ENCODE assay signal across 1 cellular context in genomic region chr1:45622267-45622890, GRCh38.
TF ChIP-seq lines count a peak whose summit lies in the region.

No MANE protein-coding gene starts in this region.

TF ChIP-seq in K562, 482 proteins besides CTCF, POLR2A, EP300 and RAD21 (continued from another document and continues in another):
- TF ChIP-seq ARID4B (CRISPR knock-in tag; IDR thresholded peaks at IDR 0.05) (no peak), ETS1 (conservative IDR thresholded peaks at IDR 0.05; ENCODE audit: control insufficient read depth, low read depth, low read length) (no peak), PBX2 (CRISPR knock-in tag; IDR thresholded peaks at IDR 0.05; ENCODE audit: low read depth) (no peak), PBX2 (tag; conservative IDR thresholded peaks at IDR 0.05; ENCODE audit: low read depth) (no peak), STAT6 (CRISPR knock-in tag; IDR thresholded peaks at IDR 0.05) (no peak), JUNB (CRISPR knock-in tag; conservative IDR thresholded peaks at IDR 0.05) (no peak), CEBPB (tag; IDR thresholded peaks at IDR 0.05) (no peak), ARID1B (IDR thresholded peaks at IDR 0.05) (no peak), GTF2A2 (tag; IDR thresholded peaks at IDR 0.05) (no peak), ZBTB34 (CRISPR knock-in tag; IDR thresholded peaks at IDR 0.05) (no peak), KDM2B (CRISPR knock-in tag; IDR thresholded peaks at IDR 0.05) (no peak), KLF1 (tag; IDR thresholded peaks at IDR 0.05) (no peak), ZNF512 (tag; IDR thresholded peaks at IDR 0.05) (no peak), DPF2 (IDR thresholded peaks at IDR 0.05) (no peak), U2AF2 (optimal IDR thresholded peaks at IDR 0.05; ENCODE audit: low read depth, low read length) (no peak), BDP1 (IDR thresholded peaks at IDR 0.05; ENCODE audit: insufficient read depth, insufficient read length) (no peak), SRSF9 (IDR thresholded peaks at IDR 0.05; ENCODE audit: borderline replicate concordance, low read depth, low read length) (no peak), POLR3G (IDR thresholded peaks at IDR 0.05; ENCODE audit: extremely low read depth, insufficient read length, insufficient replicate concordance) (no peak), E2F1 (CRISPR knock-in tag; IDR thresholded peaks at IDR 0.05) (no peak), NCOR1 (IDR thresholded peaks at IDR 0.05) (no peak), CBFB (CRISPR knock-in tag; IDR thresholded peaks at IDR 0.05) (no peak), HLTF (IDR thresholded peaks at IDR 0.05) (no peak), ARID3B (CRISPR knock-in tag; IDR thresholded peaks at IDR 0.05; ENCODE audit: borderline replicate concordance) (no peak), RFX1 (IDR thresholded peaks at IDR 0.05) (no peak), MNT (conservative IDR thresholded peaks at IDR 0.05) (no peak), RBM25 (IDR thresholded peaks at IDR 0.05; ENCODE audit: low read depth, low read length, severe bottlenecking) (no peak), PCBP1 (IDR thresholded peaks at IDR 0.05; ENCODE audit: low read depth, low read length, poor library complexity, severe bottlenecking) (peak; percentile 21), HMGXB4 (CRISPR knock-in tag; IDR thresholded peaks at IDR 0.05) (no peak), CBFA2T3 (IDR thresholded peaks at IDR 0.05) (no peak), ZC3H4 (CRISPR knock-in tag; IDR thresholded peaks at IDR 0.05; ENCODE audit: borderline replicate concordance) (no peak), HDAC3 (IDR thresholded peaks at IDR 0.05; ENCODE audit: borderline replicate concordance, partially characterized antibody) (no peak), TFAP4 (CRISPR knock-in tag; IDR thresholded peaks at IDR 0.05; ENCODE audit: borderline replicate concordance) (no peak), MAFK (IDR thresholded peaks at IDR 0.05; ENCODE audit: low read length) (no peak), NCOA1 (IDR thresholded peaks at IDR 0.05; ENCODE audit: low read depth) (no peak), CREBBP (IDR thresholded peaks at IDR 0.05; ENCODE audit: low read depth, low read length) (no peak), CC2D1A (IDR thresholded peaks at IDR 0.05) (no peak)
